11 cellular contexts compared by ENCODE assay signal in the genomic region with DNA sequence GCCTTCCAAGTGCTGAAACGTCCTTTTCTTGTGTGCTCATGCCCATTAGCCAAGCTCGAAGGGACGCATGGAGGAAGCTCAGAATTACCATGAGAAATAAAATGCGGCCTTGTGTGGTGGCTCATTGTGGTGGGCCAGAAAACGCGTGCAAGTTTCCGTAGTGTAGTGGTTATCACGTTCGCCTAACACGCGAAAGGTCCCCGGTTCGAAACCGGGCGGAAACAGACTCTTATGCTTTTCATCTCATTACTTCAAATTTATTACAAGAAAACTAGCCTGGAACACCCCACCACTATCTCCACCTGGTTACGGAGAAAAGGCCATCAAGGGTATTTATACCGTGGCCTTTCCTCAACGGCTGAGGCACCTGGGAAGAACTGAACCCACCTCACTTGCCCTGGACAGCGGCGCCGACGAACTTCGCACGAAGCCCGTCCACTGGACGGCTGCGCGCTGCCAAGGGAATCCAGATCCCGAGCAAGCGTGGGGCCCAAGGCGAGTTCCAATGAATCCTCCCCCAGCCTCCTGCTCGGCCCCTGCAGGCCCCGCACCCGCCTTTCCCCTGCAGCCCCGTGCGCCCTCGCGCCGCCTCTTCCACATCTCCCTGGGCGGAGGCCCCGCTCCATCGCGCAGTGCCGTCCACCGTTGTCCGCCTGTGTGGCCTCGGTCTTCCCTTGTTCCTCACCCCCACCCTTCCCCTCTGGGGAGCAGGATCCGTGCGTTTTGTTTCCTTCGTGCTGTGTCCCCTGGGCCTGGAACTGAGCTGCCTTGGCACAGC. TPM values are rescaled to one million over a fixed set of nuclear protein-coding genes. Genes with fewer than 3 reads are reported as not detected.
A peak's percentile ranks its signal among the peaks of the same experiment; 100 is the strongest.
DNase-seq lines count a peak whose midpoint lies in the region; ATAC-seq lines count a peak whose summit lies in the region.
"Not testable (repeated sequence)": the region's sequence is repeated elsewhere in the genome, so short reads cannot be mapped to it uniquely, and the experiment has no call there.
"Had no signal": no experiment of that assay in that cellular context is flagged by ENCODE, and none has a peak within 500 bp of the region (broad histone marks: within the 10 kb centered on the region; RNA-seq: fewer than 3 reads in every experiment).

No MANE protein-coding gene starts in this region.

- H3K27ac ChIP-seq in neuronal stem cell (replicated peaks; ENCODE audit: low read length) = not testable (repeated sequence)

- H3K36me3 ChIP-seq in neuronal stem cell (replicated peaks in 1 of 2; ENCODE audit: control insufficient read depth in 2 of 2, insufficient read depth in 2 of 2, low read length in 2 of 2) = not testable (repeated sequence)

- H3K9me3 ChIP-seq in neuronal stem cell (replicated peaks in 1 of 2; ENCODE audit: control insufficient read depth in 2 of 2, insufficient read depth in 1 of 2, low read depth in 1 of 2, low read length in 2 of 2) = not testable (repeated sequence)

- not testable (repeated sequence) for H3K9me3 Mint-ChIP-seq in activated naive CD8-positive, alpha-beta T cell treated with anti-CD3 and anti-CD28 coated beads, Interleukin-2, amount 50 U/mL, for 24 hours; stimulated activated naive CD8-positive, alpha-beta T cell treated with anti-CD3 and anti-CD28 coated beads, Interleukin-15, amount 100 ng/mL, for 72 hours

- in situ Hi-C loops in G401 (cut with HindIII; ENCODE audit: low sequenced_read_pairs) = not testable (repeated sequence)

- not testable (repeated sequence) for H3K4ac ChIP-seq in neuronal stem cell (ENCODE audit: low read length)

- H3K4me3 Mint-ChIP-seq in activated naive CD8-positive, alpha-beta T cell treated with anti-CD3 and anti-CD28 coated beads, Interleukin-2, amount 50 U/mL, for 24 hours = peak overlapping the region; percentile 38
- H3K4me3 Mint-ChIP-seq in stimulated activated naive CD8-positive, alpha-beta T cell treated with anti-CD3 and anti-CD28 coated beads, Interleukin-15, amount 100 ng/mL, for 72 hours = peak overlapping the region; percentile 78 to 93

- H4K8ac ChIP-seq in neuronal stem cell (ENCODE audit: low read depth, low read length) = not testable (repeated sequence)

- peak overlapping the region; percentile 9 for H3K14ac ChIP-seq in neuronal stem cell (ENCODE audit: low read length)

- peaks cover 2 to 63% (median 47%) of the 10 kb centered on the region in 3 experiments for H3K27me3 ChIP-seq in neuronal stem cell (ENCODE audit: control insufficient read depth in 3 of 3, insufficient read depth in 3 of 3, low read depth in 1 of 3, low read length in 3 of 3)

- peak overlapping the region; percentile 85 for H3K9ac ChIP-seq in neuronal stem cell (ENCODE audit: low read depth, low read length, poor library complexity)

- H3K27ac Mint-ChIP-seq in activated naive CD8-positive, alpha-beta T cell treated with anti-CD3 and anti-CD28 coated beads, Interleukin-2, amount 50 U/mL, for 24 hours = peak overlapping the region; percentile 85
- H3K27ac Mint-ChIP-seq in stimulated activated naive CD8-positive, alpha-beta T cell treated with anti-CD3 and anti-CD28 coated beads, Interleukin-15, amount 100 ng/mL, for 72 hours = peak overlapping the region in 1 of 2 donors; percentile 96

- H2BK5ac ChIP-seq in neuronal stem cell (ENCODE audit: low read length) = not testable (repeated sequence)

- H3K27me3 Mint-ChIP-seq in activated naive CD8-positive, alpha-beta T cell treated with anti-CD3 and anti-CD28 coated beads, Interleukin-2, amount 50 U/mL, for 24 hours = peaks cover 69% of the 10 kb centered on the region
- H3K27me3 Mint-ChIP-seq in stimulated activated naive CD8-positive, alpha-beta T cell treated with anti-CD3 and anti-CD28 coated beads, Interleukin-15, amount 100 ng/mL, for 72 hours = peaks cover 16% of the 10 kb centered on the region

- H2AK5ac ChIP-seq in neuronal stem cell (ENCODE audit: low read depth, low read length) = peak overlapping the region; percentile 47

- WGBS in neuronal stem cell (ENCODE audit: extremely low coverage in 2 of 2, insufficient read length in 2 of 2, insufficient replicate concordance in 1 of 2), 2 donors = no CpG with 5 or more reads among the region's 50 CpGs

- not testable (repeated sequence) for H2BK15ac ChIP-seq in neuronal stem cell (ENCODE audit: low read length)

- H3K4me2 ChIP-seq in neuronal stem cell (ENCODE audit: insufficient read depth, low read length, poor library complexity, severe bottlenecking) = peak overlapping the region; percentile 85

- peak overlapping the region; percentile 58 for H2AFZ ChIP-seq in neuronal stem cell (ENCODE audit: low read length)

- H2BK120ac ChIP-seq in neuronal stem cell (ENCODE audit: low read depth, low read length) = not testable (repeated sequence)

- H2BK12ac ChIP-seq in neuronal stem cell (ENCODE audit: low read length) = peak overlapping the region; percentile 17

- not testable (repeated sequence) for H3K36me3 Mint-ChIP-seq in activated naive CD8-positive, alpha-beta T cell treated with anti-CD3 and anti-CD28 coated beads, Interleukin-2, amount 50 U/mL, for 24 hours (ENCODE audit: low read depth)

- ATAC-seq in HG02885 (IDR thresholded peaks at IDR 0.05; ENCODE audit: poor library complexity, unreplicated experiment) = peak; percentile 45
- peak; percentile 51 to 52 for ATAC-seq in activated CD4-positive, CD25-positive, alpha-beta regulatory T cell treated with anti-CD3 and anti-CD28 coated beads, Interleukin-2, amount 50 U/mL, for 24 hours
- ATAC-seq in activated naive CD8-positive, alpha-beta T cell treated with anti-CD3 and anti-CD28 coated beads, Interleukin-2, amount 50 U/mL, for 24 hours = peak; percentile 40
- peak; percentile 61 for ATAC-seq in stimulated activated naive CD8-positive, alpha-beta T cell treated with anti-CD3 and anti-CD28 coated beads, Interleukin-15, amount 100 ng/mL, for 72 hours

- H4K91ac ChIP-seq in neuronal stem cell (ENCODE audit: low read depth, low read length, poor library complexity) = not testable (repeated sequence)

- H3K4me1 Mint-ChIP-seq in activated naive CD8-positive, alpha-beta T cell treated with anti-CD3 and anti-CD28 coated beads, Interleukin-2, amount 50 U/mL, for 24 hours = peaks cover 76% of the 10 kb centered on the region
- H3K4me1 Mint-ChIP-seq in stimulated activated naive CD8-positive, alpha-beta T cell treated with anti-CD3 and anti-CD28 coated beads, Interleukin-15, amount 100 ng/mL, for 72 hours = peaks cover 92% of the 10 kb centered on the region

- peak; percentile 42 for DNase-seq in G401 (ENCODE audit: low spot score)
- peak; percentile 92 for DNase-seq in NCI-H82 (lab: John Stamatoyannopoulos, UW)
- DNase-seq in activated naive CD8-positive, alpha-beta T cell treated with anti-CD3 and anti-CD28 coated beads, Interleukin-2, amount 50 U/mL, for 24 hours = peak; percentile 88
- DNase-seq in foreskin melanocyte = peak; percentile 82
- DNase-seq in neuronal stem cell (ENCODE audit: low spot score) = peak; percentile 67
- peak; percentile 78 to 87 for DNase-seq in stimulated activated naive CD8-positive, alpha-beta T cell treated with anti-CD3 and anti-CD28 coated beads, Interleukin-15, amount 100 ng/mL, for 72 hours

- H3K18ac ChIP-seq in neuronal stem cell (ENCODE audit: low read length) = peak overlapping the region; percentile 83

- not testable (repeated sequence) for H3K79me1 ChIP-seq in neuronal stem cell (ENCODE audit: low read depth, low read length)

- peak overlapping the region; percentile 32 to 89 for H3K4me3 ChIP-seq in neuronal stem cell (ENCODE audit: low read length in 2 of 2)

- H3K23ac ChIP-seq in neuronal stem cell (ENCODE audit: low read depth, low read length, poor library complexity) = peak overlapping the region; percentile 80

- H3K4me1 ChIP-seq in neuronal stem cell (ENCODE audit: control insufficient read depth in 2 of 2, insufficient read depth in 1 of 2, low read depth in 1 of 2, low read length in 2 of 2) = not testable (repeated sequence)

RNA-seq across cellular contexts. Expression of gene OR2V2, which starts 22.3 kb away (rescaled TPM):
- not detected in 2 replicates for total RNA-seq in G401 (2014; rRNA removed; shearing (Covaris generic))
- not detected for polyA plus RNA-seq in neuronal stem cell (2013, experiment 1 of 2)
- polyA plus RNA-seq in neuronal stem cell (2013, experiment 2 of 2) = not detected
- total RNA-seq: ascending aorta, mucosa of gallbladder, transverse colon had no signal

RNA-seq across cellular contexts. Expression of gene TRIM7, which starts 35.3 kb away (rescaled TPM):
- total RNA-seq in G401 (2014; rRNA removed; shearing (Covaris generic)) = 3.9 and 5.1 TPM in 2 replicates
- polyA plus RNA-seq in neuronal stem cell (2013, experiment 1 of 2) = 0.28 TPM
- 0.28 TPM for polyA plus RNA-seq in neuronal stem cell (2013, experiment 2 of 2)

RNA-seq across cellular contexts. Expression of gene OR2V1, which starts 38.7 kb away (rescaled TPM):
- total RNA-seq in G401 (2014; rRNA removed; shearing (Covaris generic)) = not detected in 2 replicates
- polyA plus RNA-seq in neuronal stem cell (2013, experiment 1 of 2) = not detected
- not detected for polyA plus RNA-seq in neuronal stem cell (2013, experiment 2 of 2)
- total RNA-seq: ascending aorta, mucosa of gallbladder, transverse colon had no signal

RNA-seq across cellular contexts. Expression of gene TRIM41, which starts 53.4 kb away (rescaled TPM):
- 23.0 and 27.3 TPM in 2 replicates for total RNA-seq in G401 (2014; rRNA removed; shearing (Covaris generic))
- 21.0 TPM for polyA plus RNA-seq in neuronal stem cell (2013, experiment 1 of 2)
- polyA plus RNA-seq in neuronal stem cell (2013, experiment 2 of 2) = 21.3 TPM

Comparison
In these comparisons a context has a peak if more than half of its experiments do, and no peak if none do; other contexts are left out.
1. DNase-seq: peak in every context shown above with its lines; median percentile 92 in NCI-H82; 88 in activated naive CD8-positive, alpha-beta T cell treated with anti-CD3 and anti-CD28 coated beads, Interleukin-2, amount 50 U/mL, for 24 hours; 82 in stimulated activated naive CD8-positive, alpha-beta T cell treated with anti-CD3 and anti-CD28 coated beads, Interleukin-15, amount 100 ng/mL, for 72 hours; 82 in foreskin melanocyte; 67 in neuronal stem cell; 42 in G401.